In the genomic region with DNA sequence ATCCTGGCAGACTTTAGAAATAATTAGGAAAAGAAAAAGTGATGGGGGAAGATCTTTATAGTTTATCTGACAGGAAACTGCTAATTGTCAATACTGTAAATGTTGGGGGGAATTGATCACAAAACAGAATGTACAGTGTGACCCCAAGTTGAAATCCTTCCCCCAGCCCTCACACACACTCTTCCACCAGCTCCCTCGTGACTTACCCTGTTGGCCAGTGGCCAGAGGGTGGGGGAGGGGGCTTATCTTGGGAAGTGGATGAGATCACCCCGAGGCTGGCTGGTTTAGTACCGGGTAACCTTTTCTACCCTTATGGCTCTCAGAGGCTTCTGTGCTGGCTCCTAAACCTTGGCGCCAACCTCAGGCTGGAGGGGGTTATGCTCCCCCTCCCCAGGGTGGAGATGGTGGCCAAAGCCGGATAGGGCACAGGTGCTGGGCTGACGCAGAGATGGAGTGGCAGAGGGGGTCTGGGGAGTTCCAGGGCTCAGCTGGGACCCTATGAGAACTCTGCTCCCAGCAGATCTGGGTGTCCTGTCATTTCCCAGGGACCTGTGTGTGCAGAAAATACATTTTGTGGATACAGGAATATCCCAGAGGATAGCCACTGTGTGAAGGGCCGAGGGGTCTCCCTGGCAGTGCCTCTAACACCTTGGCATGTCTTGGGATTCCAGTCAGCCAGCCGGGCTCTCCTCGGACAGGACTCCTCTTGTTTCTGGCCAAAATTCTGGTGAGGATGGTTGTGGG, we compare ENCODE assay signal across 1 cellular context.
TF ChIP-seq lines count a peak whose summit lies in the region.

No MANE protein-coding gene starts in this region.

TF ChIP-seq in WTC11, 78 proteins besides CTCF, POLR2A, EP300 and RAD21 (continued from another document):
- TF ChIP-seq, protein P1, sequence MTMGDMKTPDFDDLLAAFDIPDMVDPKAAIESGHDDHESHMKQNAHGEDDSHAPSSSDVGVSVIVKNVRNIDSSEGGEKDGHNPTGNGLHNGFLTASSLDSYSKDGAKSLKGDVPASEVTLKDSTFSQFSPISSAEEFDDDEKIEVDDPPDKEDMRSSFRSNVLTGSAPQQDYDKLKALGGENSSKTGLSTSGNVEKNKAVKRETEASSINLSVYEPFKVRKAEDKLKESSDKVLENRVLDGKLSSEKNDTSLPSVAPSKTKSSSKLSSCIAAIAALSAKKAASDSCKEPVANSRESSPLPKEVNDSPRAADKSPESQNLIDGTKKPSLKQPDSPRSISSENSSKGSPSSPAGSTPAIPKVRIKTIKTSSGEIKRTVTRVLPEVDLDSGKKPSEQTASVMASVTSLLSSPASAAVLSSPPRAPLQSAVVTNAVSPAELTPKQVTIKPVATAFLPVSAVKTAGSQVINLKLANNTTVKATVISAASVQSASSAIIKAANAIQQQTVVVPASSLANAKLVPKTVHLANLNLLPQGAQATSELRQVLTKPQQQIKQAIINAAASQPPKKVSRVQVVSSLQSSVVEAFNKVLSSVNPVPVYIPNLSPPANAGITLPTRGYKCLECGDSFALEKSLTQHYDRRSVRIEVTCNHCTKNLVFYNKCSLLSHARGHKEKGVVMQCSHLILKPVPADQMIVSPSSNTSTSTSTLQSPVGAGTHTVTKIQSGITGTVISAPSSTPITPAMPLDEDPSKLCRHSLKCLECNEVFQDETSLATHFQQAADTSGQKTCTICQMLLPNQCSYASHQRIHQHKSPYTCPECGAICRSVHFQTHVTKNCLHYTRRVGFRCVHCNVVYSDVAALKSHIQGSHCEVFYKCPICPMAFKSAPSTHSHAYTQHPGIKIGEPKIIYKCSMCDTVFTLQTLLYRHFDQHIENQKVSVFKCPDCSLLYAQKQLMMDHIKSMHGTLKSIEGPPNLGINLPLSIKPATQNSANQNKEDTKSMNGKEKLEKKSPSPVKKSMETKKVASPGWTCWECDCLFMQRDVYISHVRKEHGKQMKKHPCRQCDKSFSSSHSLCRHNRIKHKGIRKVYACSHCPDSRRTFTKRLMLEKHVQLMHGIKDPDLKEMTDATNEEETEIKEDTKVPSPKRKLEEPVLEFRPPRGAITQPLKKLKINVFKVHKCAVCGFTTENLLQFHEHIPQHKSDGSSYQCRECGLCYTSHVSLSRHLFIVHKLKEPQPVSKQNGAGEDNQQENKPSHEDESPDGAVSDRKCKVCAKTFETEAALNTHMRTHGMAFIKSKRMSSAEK (CRISPR knock-in tag; IDR thresholded peaks at IDR 0.05; ENCODE audit: borderline replicate concordance), result no peak
- TF ChIP-seq, protein P2, sequence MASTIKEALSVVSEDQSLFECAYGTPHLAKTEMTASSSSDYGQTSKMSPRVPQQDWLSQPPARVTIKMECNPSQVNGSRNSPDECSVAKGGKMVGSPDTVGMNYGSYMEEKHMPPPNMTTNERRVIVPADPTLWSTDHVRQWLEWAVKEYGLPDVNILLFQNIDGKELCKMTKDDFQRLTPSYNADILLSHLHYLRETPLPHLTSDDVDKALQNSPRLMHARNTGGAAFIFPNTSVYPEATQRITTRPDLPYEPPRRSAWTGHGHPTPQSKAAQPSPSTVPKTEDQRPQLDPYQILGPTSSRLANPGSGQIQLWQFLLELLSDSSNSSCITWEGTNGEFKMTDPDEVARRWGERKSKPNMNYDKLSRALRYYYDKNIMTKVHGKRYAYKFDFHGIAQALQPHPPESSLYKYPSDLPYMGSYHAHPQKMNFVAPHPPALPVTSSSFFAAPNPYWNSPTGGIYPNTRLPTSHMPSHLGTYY (CRISPR knock-in tag; IDR thresholded peaks at IDR 0.05), result no peak
- TF ChIP-seq ZNF263 (CRISPR knock-in tag; IDR thresholded peaks at IDR 0.05; ENCODE audit: low read depth), result no peak
- no peak for TF ChIP-seq GRHL2 (CRISPR knock-in tag; IDR thresholded peaks at IDR 0.05; ENCODE audit: insufficient replicate concordance, severe bottlenecking)
- no peak for TF ChIP-seq CREB1 (CRISPR knock-in tag; IDR thresholded peaks at IDR 0.05)
- TF ChIP-seq USF2 (CRISPR knock-in tag; IDR thresholded peaks at IDR 0.05), result no peak
- TF ChIP-seq E2F5 (CRISPR knock-in tag; IDR thresholded peaks at IDR 0.05), result no peak
- TF ChIP-seq JUN (CRISPR knock-in tag; IDR thresholded peaks at IDR 0.05), result no peak
- no peak for TF ChIP-seq ZMAT4 (CRISPR knock-in tag; IDR thresholded peaks at IDR 0.05)
